In the genomic region with DNA sequence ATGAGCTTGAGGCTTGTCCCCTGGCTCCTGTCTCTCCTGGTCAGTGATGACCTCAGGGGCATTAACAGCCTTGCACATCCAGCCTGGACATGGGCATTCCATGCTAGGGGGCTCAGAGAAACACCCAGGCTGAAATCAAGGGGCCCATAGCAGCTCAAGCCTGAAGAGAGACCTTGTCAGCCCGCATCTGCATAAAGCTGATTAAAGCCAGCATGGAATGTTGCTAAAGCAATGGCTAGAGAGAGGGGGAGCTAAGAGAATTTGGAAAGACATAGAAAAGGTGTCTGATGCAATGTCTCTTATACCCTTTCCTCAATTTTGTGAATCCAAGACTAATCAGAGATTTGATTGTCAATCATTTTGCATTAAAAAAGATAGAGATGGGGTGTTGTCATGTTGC, we compare ENCODE assay signal across 26 cellular contexts. TPM values are rescaled to one million over a fixed set of nuclear protein-coding genes. Genes with fewer than 3 reads are reported as not detected.
DNase-seq lines count a peak whose midpoint lies in the region; ATAC-seq, FAIRE-seq and TF ChIP-seq lines count a peak whose summit lies in the region.
"Had no signal": no experiment of that assay in that cellular context is flagged by ENCODE, and none has a peak within 500 bp of the region (broad histone marks: within the 10 kb centered on the region; RNA-seq: fewer than 3 reads in every experiment).

No MANE protein-coding gene starts in this region.

- H3K36me3 ChIP-seq in GM23338 (ENCODE audit: insufficient read depth) (no peaks in the 10 kb centered on the region), mesendoderm (ENCODE audit: control insufficient read depth, insufficient read depth, low read length) (no peaks in the 10 kb centered on the region)
- H3K36me3 ChIP-seq: BE2C; BLaER1 treated with 17β-estradiol and CSF1 and Interleukin-3, amounts not matched to agents 10 nM and 100 nM; HAP-1 had no signal

- no peak overlapping the region for H2BK15ac ChIP-seq in mesendoderm (replicated peaks; ENCODE audit: low read depth)

- H3K9me2 ChIP-seq in GM23338 (ENCODE audit: insufficient read depth), result peaks cover 3% of the 10 kb centered on the region; the same call in 1 of the 2 replicates

- H4K8ac ChIP-seq in mesendoderm (ENCODE audit: low read depth, low read length), result no peak overlapping the region

- no peak overlapping the region for H3K9ac ChIP-seq in mesendoderm (ENCODE audit: low read length)
- H3K9ac ChIP-seq: BLaER1 treated with 17β-estradiol and CSF1 and Interleukin-3, amounts not matched to agents 10 nM and 100 nM; GM23248 had no signal

- H3K4me2 ChIP-seq in GM23338 (no peak overlapping the region), mesendoderm (ENCODE audit: low read length) (no peak overlapping the region)
- H3K4me2 ChIP-seq: A549; BLaER1 treated with 17β-estradiol and CSF1 and Interleukin-3, amounts not matched to agents 10 nM and 100 nM had no signal

- H3K27me3 ChIP-seq in GM23338 (ENCODE audit: insufficient read depth), result no peaks in the 10 kb centered on the region
- no peaks in the 10 kb centered on the region for H3K27me3 ChIP-seq in mesendoderm (ENCODE audit: insufficient read depth, low read length, poor library complexity)
- H3K27me3 ChIP-seq: BE2C; BLaER1 treated with 17β-estradiol and CSF1 and Interleukin-3, amounts not matched to agents 10 nM and 100 nM had no signal

- H4K20me1 ChIP-seq in GM23338 (replicated peaks; ENCODE audit: insufficient read depth), result no peaks in the 10 kb centered on the region
- H4K20me1 ChIP-seq: BLaER1 treated with 17β-estradiol and CSF1 and Interleukin-3, amounts not matched to agents 10 nM and 100 nM had no signal

- no peak overlapping the region for H2AK5ac ChIP-seq in mesendoderm (ENCODE audit: low read length)

- POLR2A ChIA-PET in naive thymus-derived CD8-positive, alpha-beta T cell (lab: Charles Lee), result no interaction called here

- WGBS in mesendoderm (ENCODE audit: extremely low coverage, insufficient coverage, low lambda C conversion rate), result no CpG with 5 or more reads among the region's 1 CpG

- FAIRE-seq in frontal cortex (lab: Jason Lieb, UNC), result no peak
- FAIRE-seq: D721Med, GM12878, GM19239, H54 had no signal

- no peak overlapping the region for H3K23ac ChIP-seq in mesendoderm (ENCODE audit: low read length)

- H3K36me3 Mint-ChIP-seq in GM23338 (ENCODE audit: low read depth), result no peaks in the 10 kb centered on the region
- no peaks in the 10 kb centered on the region for H3K36me3 Mint-ChIP-seq in naive thymus-derived CD8-positive, alpha-beta T cell
- H3K36me3 Mint-ChIP-seq: CD14-positive monocyte; CD8-positive, alpha-beta memory T cell had no signal

- no peak overlapping the region for H2BK120ac ChIP-seq in mesendoderm (ENCODE audit: low read depth, low read length)

- H3K27ac ChIP-seq in GM23338 (ENCODE audit: low read depth) (no peak overlapping the region), coronary artery (no peak overlapping the region), mesendoderm (ENCODE audit: low read depth, low read length) (no peak overlapping the region)
- H3K27ac ChIP-seq: A549; BLaER1 treated with 17β-estradiol and CSF1 and Interleukin-3, amounts not matched to agents 10 nM and 100 nM; GM23248 had no signal

- ATAC-seq in GM23338, result peak; percentile 57
- no peak for ATAC-seq in HG02642 (IDR thresholded peaks at IDR 0.05; ENCODE audit: poor library complexity, unreplicated experiment)
- ATAC-seq in naive thymus-derived CD8-positive, alpha-beta T cell, result no peak
- ATAC-seq: A549, GM12878 had no signal

- H3F3A ChIP-seq in GM23338 (replicated peaks; ENCODE audit: low read depth), result no peaks in the 10 kb centered on the region

- H3K4me3 ChIP-seq in GM23338, result no peak overlapping the region
- no peak overlapping the region for H3K4me3 ChIP-seq in coronary artery
- H3K4me3 ChIP-seq in mesendoderm (ENCODE audit: low read length), result no peak overlapping the region
- H3K4me3 ChIP-seq: A549; BLaER1 treated with 17β-estradiol and CSF1 and Interleukin-3, amounts not matched to agents 10 nM and 100 nM; GM12878; GM23248; HAP-1 had no signal

- H3K79me1 ChIP-seq in mesendoderm (ENCODE audit: low read length), result no peaks in the 10 kb centered on the region

- no peak overlapping the region for H3K27ac Mint-ChIP-seq in GM23338
- no peak overlapping the region for H3K27ac Mint-ChIP-seq in naive thymus-derived CD8-positive, alpha-beta T cell
- H3K27ac Mint-ChIP-seq: CD14-positive monocyte; CD4-positive, alpha-beta T cell; CD8-positive, alpha-beta memory T cell; HFFc6 had no signal

- no peak overlapping the region for H3K4ac ChIP-seq in mesendoderm (ENCODE audit: low read depth, low read length)

- H3K18ac ChIP-seq in mesendoderm (ENCODE audit: low read length), result no peak overlapping the region

- TF ChIP-seq CTCF in GM23338 (conservative IDR thresholded peaks at IDR 0.05; ENCODE audit: low read depth in 2 of 2), result no peak
- no peak for TF ChIP-seq CTCF in coronary artery (IDR thresholded peaks at IDR 0.05)

- H3K4me1 Mint-ChIP-seq in GM23338, result peaks cover 7% of the 10 kb centered on the region
- no peaks in the 10 kb centered on the region for H3K4me1 Mint-ChIP-seq in naive thymus-derived CD8-positive, alpha-beta T cell
- H3K4me1 Mint-ChIP-seq: CD14-positive monocyte; CD8-positive, alpha-beta memory T cell had no signal

- no peak overlapping the region for H4K5ac ChIP-seq in mesendoderm (ENCODE audit: low read length)

- H3K56ac ChIP-seq in mesendoderm (ENCODE audit: low read length), result no peak overlapping the region

- H3K27me3 Mint-ChIP-seq in GM23338 (ENCODE audit: insufficient read depth, low read depth, poor library complexity), result no peaks in the 10 kb centered on the region
- peaks cover 0 to 30% (median 20%) of the 10 kb centered on the region in 5 donors for H3K27me3 Mint-ChIP-seq in naive thymus-derived CD8-positive, alpha-beta T cell

- H2AFZ ChIP-seq in GM23338, result peak overlapping the region; percentile 45; the same call in 1 of the 2 replicates
- H2AFZ ChIP-seq: GM23248 had no signal

- H3K9me3 Mint-ChIP-seq in GM23338, result 0 out of 3 replicates have a peak, but pooled peaks cover 4% of the 10 kb centered on the region
- H3K9me3 Mint-ChIP-seq in naive thymus-derived CD8-positive, alpha-beta T cell, result no peaks in the 10 kb centered on the region
- H3K9me3 Mint-ChIP-seq: CD4-positive, alpha-beta T cell; CD8-positive, alpha-beta memory T cell; HFFc6 had no signal

- H3K4me1 ChIP-seq in GM23338 (ENCODE audit: insufficient read depth), result no peaks in the 10 kb centered on the region
- peaks cover 3% of the 10 kb centered on the region for H3K4me1 ChIP-seq in mesendoderm (ENCODE audit: control insufficient read depth, low read depth, low read length)
- H3K4me1 ChIP-seq: A549; BE2C; BLaER1 treated with 17β-estradiol and CSF1 and Interleukin-3, amounts not matched to agents 10 nM and 100 nM; HAP-1 had no signal

- H3K79me2 ChIP-seq in GM23338 (replicated peaks; ENCODE audit: insufficient read depth), result no peaks in the 10 kb centered on the region
- H3K79me2 ChIP-seq in mesendoderm (ENCODE audit: control insufficient read depth, insufficient read depth, low read length), result no peaks in the 10 kb centered on the region

- no peak overlapping the region for H3K4me3 Mint-ChIP-seq in GM23338
- H3K4me3 Mint-ChIP-seq in naive thymus-derived CD8-positive, alpha-beta T cell, result no peak overlapping the region
- H3K4me3 Mint-ChIP-seq: CD14-positive monocyte; CD4-positive, alpha-beta T cell; CD8-positive, alpha-beta memory T cell; HFFc6 had no signal

- peak; percentile 24 for DNase-seq in GM23338 (ENCODE audit: low spot score)
- DNase-seq in coronary artery (ENCODE audit: low spot score), result peak; percentile 17
- DNase-seq in mesendoderm, result peak; percentile 57
- no peak for DNase-seq in frontal cortex (ENCODE audit: low spot score in 2 of 2)
- no peak for DNase-seq in naive thymus-derived CD8-positive, alpha-beta T cell
- DNase-seq: 8988T; ACHN; AML-193; BE2C; CD4-positive, alpha-beta T cell; CD8-positive, alpha-beta memory T cell; DMS 273 treated with DMSO at 0.1 percent for 48 hours; DMS79; EL; GDM1; GM23248; HFFc6 had no signal

- no peak overlapping the region for H2BK5ac ChIP-seq in mesendoderm (ENCODE audit: low read length)

TF ChIP-seq in GM23338, 12 proteins besides CTCF, POLR2A, EP300 and RAD21 (continues in another document):
- TF ChIP-seq, protein P1, sequence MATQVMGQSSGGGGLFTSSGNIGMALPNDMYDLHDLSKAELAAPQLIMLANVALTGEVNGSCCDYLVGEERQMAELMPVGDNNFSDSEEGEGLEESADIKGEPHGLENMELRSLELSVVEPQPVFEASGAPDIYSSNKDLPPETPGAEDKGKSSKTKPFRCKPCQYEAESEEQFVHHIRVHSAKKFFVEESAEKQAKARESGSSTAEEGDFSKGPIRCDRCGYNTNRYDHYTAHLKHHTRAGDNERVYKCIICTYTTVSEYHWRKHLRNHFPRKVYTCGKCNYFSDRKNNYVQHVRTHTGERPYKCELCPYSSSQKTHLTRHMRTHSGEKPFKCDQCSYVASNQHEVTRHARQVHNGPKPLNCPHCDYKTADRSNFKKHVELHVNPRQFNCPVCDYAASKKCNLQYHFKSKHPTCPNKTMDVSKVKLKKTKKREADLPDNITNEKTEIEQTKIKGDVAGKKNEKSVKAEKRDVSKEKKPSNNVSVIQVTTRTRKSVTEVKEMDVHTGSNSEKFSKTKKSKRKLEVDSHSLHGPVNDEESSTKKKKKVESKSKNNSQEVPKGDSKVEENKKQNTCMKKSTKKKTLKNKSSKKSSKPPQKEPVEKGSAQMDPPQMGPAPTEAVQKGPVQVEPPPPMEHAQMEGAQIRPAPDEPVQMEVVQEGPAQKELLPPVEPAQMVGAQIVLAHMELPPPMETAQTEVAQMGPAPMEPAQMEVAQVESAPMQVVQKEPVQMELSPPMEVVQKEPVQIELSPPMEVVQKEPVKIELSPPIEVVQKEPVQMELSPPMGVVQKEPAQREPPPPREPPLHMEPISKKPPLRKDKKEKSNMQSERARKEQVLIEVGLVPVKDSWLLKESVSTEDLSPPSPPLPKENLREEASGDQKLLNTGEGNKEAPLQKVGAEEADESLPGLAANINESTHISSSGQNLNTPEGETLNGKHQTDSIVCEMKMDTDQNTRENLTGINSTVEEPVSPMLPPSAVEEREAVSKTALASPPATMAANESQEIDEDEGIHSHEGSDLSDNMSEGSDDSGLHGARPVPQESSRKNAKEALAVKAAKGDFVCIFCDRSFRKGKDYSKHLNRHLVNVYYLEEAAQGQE (IDR thresholded peaks at IDR 0.05; ENCODE audit: unreplicated experiment), result no peak

RNA-seq across cellular contexts. Expression of gene WSCD1, which starts 51.4 kb away (rescaled TPM):
- 35.8 and 38.9 TPM in 2 replicates for total RNA-seq in GM23338 (2014; rRNA removed; shearing (Covaris generic))
- polyA plus RNA-seq in GM23338 (2016; fragmentation: Nextera tagmentation; extraction: Ambion mirVana), result 6.1 and 6.8 TPM in 2 replicates
- 4.8 TPM for polyA plus RNA-seq in mesendoderm (2013, experiment 1 of 2)
- 5.2 TPM for polyA plus RNA-seq in mesendoderm (2013, experiment 2 of 2)
- total RNA-seq in frontal cortex, result 22.0 TPM
- total RNA-seq in naive thymus-derived CD8-positive, alpha-beta T cell, result not detected
- polyA plus RNA-seq in naive thymus-derived CD8-positive, alpha-beta T cell, result not detected
- total RNA-seq: CD4-positive, alpha-beta T cell; GM12878; HFFc6 had no signal
- polyA plus RNA-seq: CD14-positive monocyte; CD8-positive, alpha-beta memory T cell; GM23248 had no signal

Comparison
In these comparisons a context has a peak if more than half of its experiments do, and no peak if none do; other contexts are left out.
1. DNase-seq: peak in GM23338 (single experiment), coronary artery (single experiment) and mesendoderm (single experiment); none in frontal cortex (0 of 2) and naive thymus-derived CD8-positive, alpha-beta T cell (0 of 10).
2. RNA of gene WSCD1, which starts 51.4 kb away (total RNA-seq): 35.8 to 38.9 TPM in GM23338 and 22.0 TPM in frontal cortex (single experiment); not detected in naive thymus-derived CD8-positive, alpha-beta T cell; every median in the first group is over 10 times any median in the second.